Comparison of ENCODE assay signal across 14 cellular contexts in the genomic region with DNA sequence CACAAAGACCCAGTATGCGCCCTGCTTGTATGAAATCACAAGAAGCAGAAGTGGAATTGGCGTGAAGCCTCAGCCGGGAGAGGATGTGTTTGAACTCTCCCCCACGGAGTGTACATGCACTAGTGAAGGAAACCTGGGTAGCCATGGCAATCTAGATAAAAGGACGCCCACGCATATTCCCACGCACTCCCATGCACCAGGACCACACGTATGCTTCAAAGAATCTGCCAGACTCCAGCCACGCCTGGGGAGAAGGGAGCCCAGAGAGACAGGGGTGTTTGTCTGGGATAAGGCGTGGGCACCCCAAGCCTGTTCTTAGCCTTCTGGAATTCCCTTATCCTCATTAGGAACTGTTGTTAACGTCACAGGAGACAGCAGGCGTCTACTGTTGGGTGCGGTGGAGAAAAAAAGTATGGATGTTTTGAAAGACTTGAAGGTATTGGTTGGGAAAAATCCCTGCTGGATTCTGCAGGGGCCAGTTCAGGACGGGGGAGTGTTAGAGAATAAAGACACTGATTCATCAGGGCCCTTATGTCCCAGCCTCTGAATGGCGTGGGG. TPM values are rescaled to one million over a fixed set of nuclear protein-coding genes. Genes with fewer than 3 reads are reported as not detected.
A peak's percentile ranks its signal among the peaks of the same experiment; 100 is the strongest.
DNase-seq lines count a peak whose midpoint lies in the region; ATAC-seq and TF ChIP-seq lines count a peak whose summit lies in the region.
"Had no signal": no experiment of that assay in that cellular context is flagged by ENCODE, and none has a peak within 500 bp of the region (broad histone marks: within the 10 kb centered on the region; RNA-seq: fewer than 3 reads in every experiment).

No MANE protein-coding gene starts in this region.

- H3K27ac ChIP-seq in BLaER1 treated with 17β-estradiol and CSF1 and Interleukin-3, amounts not matched to agents 10 nM and 100 nM = peak overlapping the region in 1 of 11 experiments; percentile 13; a peak in 1 of 22 replicates
- H3K27ac ChIP-seq in brain microvascular endothelial cell (peak overlapping the region; percentile 11), prostate gland (no peak overlapping the region)
- H3K27ac ChIP-seq: colonic mucosa, gastrocnemius medialis, PC-9 had no signal

- H3K27ac Mint-ChIP-seq in naive B cell = peak overlapping the region in 1 of 6 donors; percentile 17
- H3K27ac Mint-ChIP-seq in activated naive CD8-positive, alpha-beta T cell treated with anti-CD3 and anti-CD28 coated beads, Interleukin-2, amount 50 U/mL, for 24 hours = no peak overlapping the region
- H3K27ac Mint-ChIP-seq: activated naive CD4-positive, alpha-beta T cell treated with anti-CD3 and anti-CD28 coated beads, Interleukin-2, amount 10 ng/mL, durations not matched to agents 7 days and 5 days had no signal

- H3K36me3 Mint-ChIP-seq in naive B cell = no peaks in the 10 kb centered on the region
- no peaks in the 10 kb centered on the region for H3K36me3 Mint-ChIP-seq in activated naive CD8-positive, alpha-beta T cell treated with anti-CD3 and anti-CD28 coated beads, Interleukin-2, amount 50 U/mL, for 24 hours (ENCODE audit: low read depth)

- DNase-seq in MV-4-11 (lab: John Stamatoyannopoulos, UW) (peak; percentile 74), brain microvascular endothelial cell (peak; percentile 87), naive B cell (no peak), prostate gland (ENCODE audit: low spot score) (no peak)
- DNase-seq in activated naive CD8-positive, alpha-beta T cell treated with anti-CD3 and anti-CD28 coated beads, Interleukin-2, amount 50 U/mL, for 24 hours = no peak
- DNase-seq: activated naive CD4-positive, alpha-beta T cell treated with anti-CD3 and anti-CD28 coated beads, Interleukin-2, amount 10 ng/mL, durations not matched to agents 7 days and 5 days; BE2C; colonic mucosa; gastrocnemius medialis; occipital lobe; PC-9 had no signal

- no peak for TF ChIP-seq POLR2A in prostate gland (IDR thresholded peaks at IDR 0.05)

- no peaks in the 10 kb centered on the region for H3K27me3 Mint-ChIP-seq in naive B cell
- peaks cover 57% of the 10 kb centered on the region for H3K27me3 Mint-ChIP-seq in activated naive CD8-positive, alpha-beta T cell treated with anti-CD3 and anti-CD28 coated beads, Interleukin-2, amount 50 U/mL, for 24 hours

- H3K4me3 ChIP-seq in BLaER1 treated with 17β-estradiol and CSF1 and Interleukin-3, amounts not matched to agents 10 nM and 100 nM = no peak overlapping the region
- H3K4me3 ChIP-seq in brain microvascular endothelial cell (ENCODE audit: low read depth, low read length) (no peak overlapping the region), prostate gland (no peak overlapping the region)
- H3K4me3 ChIP-seq: colonic mucosa, gastrocnemius medialis, PC-9 had no signal

- peaks cover 0 to 31% (median 19%) of the 10 kb centered on the region in 10 experiments; a peak in 15 of 20 replicates for H3K4me1 ChIP-seq in BLaER1 treated with 17β-estradiol and CSF1 and Interleukin-3, amounts not matched to agents 10 nM and 100 nM
- no peaks in the 10 kb centered on the region for H3K4me1 ChIP-seq in prostate gland (replicated peaks)
- H3K4me1 ChIP-seq: BE2C, colonic mucosa, gastrocnemius medialis had no signal

- in situ Hi-C loops in brain microvascular endothelial cell (cut with HindIII; ENCODE audit: low pct_ligation_motif_present, low sequenced_read_pairs) = no loop called here

- no peak overlapping the region for H3K9ac ChIP-seq in BLaER1 treated with 17β-estradiol and CSF1 and Interleukin-3, amounts not matched to agents 10 nM and 100 nM

- WGBS in prostate gland = 58% methylated on average over 15 of the region's 15 CpGs

- peak overlapping the region in 8 of 11 experiments; percentile 2 to 52 (median 38); a peak in 12 of 22 replicates for H3K4me2 ChIP-seq in BLaER1 treated with 17β-estradiol and CSF1 and Interleukin-3, amounts not matched to agents 10 nM and 100 nM
- H3K4me2 ChIP-seq: PC-9 had no signal

- peak; percentile 17 to 45 for ATAC-seq in naive B cell (ENCODE audit: low read depth in 2 of 2)
- no peak for ATAC-seq in GM18519 (IDR thresholded peaks at IDR 0.05; ENCODE audit: low FRiP score, unreplicated experiment)
- ATAC-seq in activated naive CD8-positive, alpha-beta T cell treated with anti-CD3 and anti-CD28 coated beads, Interleukin-2, amount 50 U/mL, for 24 hours = no peak
- no peak for ATAC-seq in GM18861 (IDR thresholded peaks at IDR 0.05; ENCODE audit: unreplicated experiment)
- ATAC-seq: gastrocnemius medialis had no signal

- no peaks in the 10 kb centered on the region for H3K27me3 ChIP-seq in BLaER1 treated with 17β-estradiol and CSF1 and Interleukin-3, amounts not matched to agents 10 nM and 100 nM
- H3K27me3 ChIP-seq in brain microvascular endothelial cell (replicated peaks) = no peaks in the 10 kb centered on the region
- H3K27me3 ChIP-seq in prostate gland (replicated peaks; ENCODE audit: insufficient read depth) = no peaks in the 10 kb centered on the region
- H3K27me3 ChIP-seq: BE2C, colonic mucosa had no signal

- H3K9me3 Mint-ChIP-seq in naive B cell = peaks cover 0 to 5% (median 0%) of the 10 kb centered on the region in 7 donors
- H3K9me3 Mint-ChIP-seq in activated naive CD8-positive, alpha-beta T cell treated with anti-CD3 and anti-CD28 coated beads, Interleukin-2, amount 50 U/mL, for 24 hours = peaks cover 10% of the 10 kb centered on the region

- H3K36me3 ChIP-seq in BLaER1 treated with 17β-estradiol and CSF1 and Interleukin-3, amounts not matched to agents 10 nM and 100 nM = no peaks in the 10 kb centered on the region
- no peaks in the 10 kb centered on the region for H3K36me3 ChIP-seq in brain microvascular endothelial cell (replicated peaks)
- H3K36me3 ChIP-seq in prostate gland = no peaks in the 10 kb centered on the region
- H3K36me3 ChIP-seq: BE2C, colonic mucosa, gastrocnemius medialis had no signal

- peaks cover 4 to 21% (median 17%) of the 10 kb centered on the region in 11 experiments; a peak in 19 of 22 replicates for H3K9me3 ChIP-seq in BLaER1 treated with 17β-estradiol and CSF1 and Interleukin-3, amounts not matched to agents 10 nM and 100 nM (replicated peaks in 1 of 11)
- no peaks in the 10 kb centered on the region for H3K9me3 ChIP-seq in prostate gland
- H3K9me3 ChIP-seq: BE2C, colonic mucosa, gastrocnemius medialis had no signal

- no peak for TF ChIP-seq CTCF in brain microvascular endothelial cell (IDR thresholded peaks at IDR 0.05; ENCODE audit: low read depth, low read length, missing control alignments)
- TF ChIP-seq CTCF in prostate gland (IDR thresholded peaks at IDR 0.05) = no peak

- H3K4me1 Mint-ChIP-seq in naive B cell = peaks cover 33 to 84% (median 60%) of the 10 kb centered on the region in 3 donors
- peaks cover 23% of the 10 kb centered on the region for H3K4me1 Mint-ChIP-seq in activated naive CD8-positive, alpha-beta T cell treated with anti-CD3 and anti-CD28 coated beads, Interleukin-2, amount 50 U/mL, for 24 hours

- H3K4me3 Mint-ChIP-seq in naive B cell = peak overlapping the region in 3 of 8 donors; percentile 33 to 52 (median 34)
- H3K4me3 Mint-ChIP-seq in activated naive CD8-positive, alpha-beta T cell treated with anti-CD3 and anti-CD28 coated beads, Interleukin-2, amount 50 U/mL, for 24 hours = no peak overlapping the region
- H3K4me3 Mint-ChIP-seq: activated naive CD4-positive, alpha-beta T cell treated with anti-CD3 and anti-CD28 coated beads, Interleukin-2, amount 10 ng/mL, durations not matched to agents 7 days and 5 days had no signal

- no peaks in the 10 kb centered on the region for H4K20me1 ChIP-seq in BLaER1 treated with 17β-estradiol and CSF1 and Interleukin-3, amounts not matched to agents 10 nM and 100 nM

- intact Hi-C loops in prostate gland (cut with DNase I) = no loop called here

RNA-seq across cellular contexts. Expression of gene ECHDC3, which starts 28.9 kb away (rescaled TPM):
- polyA plus RNA-seq in naive B cell (ENCODE audit: low read depth in 6 of 6) = 1 to 10 TPM; 1.1 to 2.8 (median 2.0) TPM
- 10 to 100 TPM; 77.6 to 98.3 TPM for total RNA-seq in prostate gland
- total RNA-seq: PC-9 had no signal

Comparison
In these comparisons a context has a peak if more than half of its experiments do, and no peak if none do; other contexts are left out.
1. DNase-seq: peak in MV-4-11 (single experiment) and brain microvascular endothelial cell (single experiment); none in naive B cell (single experiment), prostate gland (single experiment) and activated naive CD8-positive, alpha-beta T cell treated with anti-CD3 and anti-CD28 coated beads, Interleukin-2, amount 50 U/mL, for 24 hours (single experiment).
2. ATAC-seq: peak in naive B cell (2 of 2); none in GM18519 (single experiment), activated naive CD8-positive, alpha-beta T cell treated with anti-CD3 and anti-CD28 coated beads, Interleukin-2, amount 50 U/mL, for 24 hours (single experiment) and GM18861 (single experiment).